In the genomic region with DNA sequence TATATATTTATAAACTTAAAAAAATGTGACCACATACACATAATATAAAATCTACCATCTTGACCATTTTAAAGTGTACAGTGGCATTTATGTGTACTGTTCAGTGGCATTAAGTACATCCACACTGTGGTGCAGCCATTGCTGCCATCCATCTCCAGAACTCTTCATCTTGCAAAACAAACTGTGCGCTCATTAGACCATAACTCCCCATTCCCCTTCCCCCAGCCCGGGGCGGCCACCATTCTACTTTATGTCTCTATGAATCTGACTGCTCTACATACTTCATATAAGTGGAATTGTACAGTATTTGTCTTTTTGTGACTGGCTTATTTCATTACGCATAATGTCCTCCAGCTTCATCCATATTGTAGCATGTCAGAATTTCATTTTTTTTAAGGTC, we compare ENCODE assay signal across 18 cellular contexts. TPM values are rescaled to one million over a fixed set of nuclear protein-coding genes. Genes with fewer than 3 reads are reported as not detected.
DNase-seq lines count a peak whose midpoint lies in the region; TF ChIP-seq lines count a peak whose summit lies in the region.
"Had no signal": no experiment of that assay in that cellular context is flagged by ENCODE, and none has a peak within 500 bp of the region (broad histone marks: within the 10 kb centered on the region; RNA-seq: fewer than 3 reads in every experiment).

No MANE protein-coding gene starts in this region.

- H3K36me3 Mint-ChIP-seq in osteocyte (ENCODE audit: unreplicated experiment) = no peaks in the 10 kb centered on the region
- H3K36me3 Mint-ChIP-seq: CD4-positive, CD25-positive, alpha-beta regulatory T cell; CD8-positive, alpha-beta T cell had no signal

- DNase-seq in NCI-H510A treated with DMSO at 0.1 percent for 48 hours (lab: John Stamatoyannopoulos, UW) = peak; percentile 5
- DNase-seq in NCI-H510A (lab: John Stamatoyannopoulos, UW) = no peak
- peak; percentile 20 for DNase-seq in NCI-H526 treated with DMSO at 0.1 percent for 48 hours (lab: John Stamatoyannopoulos, UW)
- peak; percentile 70 for DNase-seq in esophagus muscularis mucosa (ENCODE audit: extremely low spot score)
- DNase-seq in osteocyte (ENCODE audit: extremely low spot score, unreplicated experiment) = peak; percentile 67
- no peak for DNase-seq in hypothalamus (lab: John Stamatoyannopoulos, UW)
- no peak for DNase-seq in Karpas-422
- DNase-seq: Caco-2; CD4-positive, CD25-positive, alpha-beta regulatory T cell; CD8-positive, alpha-beta T cell; DMS153; DND-41 had no signal

- no peaks in the 10 kb centered on the region for H4K20me1 ChIP-seq in Karpas-422 (ENCODE audit: insufficient read depth, low read depth, low read length)
- H4K20me1 ChIP-seq: BLaER1 had no signal

- no peak for TF ChIP-seq POLR2A in esophagus muscularis mucosa (IDR thresholded peaks at IDR 0.05; ENCODE audit: low read depth)

- peaks cover 0 to 37% (median 0%) of the 10 kb centered on the region in 4 donors for H3K27me3 ChIP-seq in esophagus muscularis mucosa
- no peaks in the 10 kb centered on the region for H3K27me3 ChIP-seq in Karpas-422 (ENCODE audit: low read length)
- H3K27me3 ChIP-seq: BLaER1 had no signal

- TF ChIP-seq CTCF in esophagus muscularis mucosa (IDR thresholded peaks at IDR 0.05) (no peak), osteocyte (IDR thresholded peaks at IDR 0.05) (no peak)

- no peaks in the 10 kb centered on the region for H3K4me1 Mint-ChIP-seq in osteocyte (ENCODE audit: unreplicated experiment)
- H3K4me1 Mint-ChIP-seq: B cell; CD4-positive, CD25-positive, alpha-beta regulatory T cell had no signal

- H3K9ac ChIP-seq in Karpas-422 (ENCODE audit: low read length) = no peak overlapping the region
- H3K9ac ChIP-seq: BLaER1 had no signal

- intact Hi-C loops in esophagus muscularis mucosa (cut with DNase I) = no loop called here

- H3K27ac Mint-ChIP-seq in osteocyte (ENCODE audit: unreplicated experiment) = no peak overlapping the region
- H3K27ac Mint-ChIP-seq: B cell; CD4-positive, CD25-positive, alpha-beta regulatory T cell; CD8-positive, alpha-beta T cell; GM23338; H9 had no signal

- no peaks in the 10 kb centered on the region for H3K9me2 ChIP-seq in Karpas-422 (replicated peaks; ENCODE audit: insufficient read depth, low read length)

- no peak overlapping the region for H3K4me2 ChIP-seq in Karpas-422 (ENCODE audit: low read depth, low read length, poor library complexity, severe bottlenecking)
- H3K4me2 ChIP-seq: GM23338 had no signal

- H3K36me3 ChIP-seq in esophagus muscularis mucosa (no peaks in the 10 kb centered on the region), Karpas-422 (ENCODE audit: insufficient read depth, low read length) (no peaks in the 10 kb centered on the region)
- H3K36me3 ChIP-seq: BLaER1 had no signal

- H3K79me2 ChIP-seq in Karpas-422 (ENCODE audit: low read length) = no peaks in the 10 kb centered on the region

- H3K4me1 ChIP-seq in esophagus muscularis mucosa (no peaks in the 10 kb centered on the region), Karpas-422 (ENCODE audit: low read length) (no peaks in the 10 kb centered on the region)

- H3K4me3 ChIP-seq in esophagus muscularis mucosa = no peak overlapping the region
- no peak overlapping the region for H3K4me3 ChIP-seq in Karpas-422 (ENCODE audit: low read length)
- H3K4me3 ChIP-seq: BLaER1, GM23338 had no signal

- H3K9me3 ChIP-seq in esophagus muscularis mucosa = no peaks in the 10 kb centered on the region
- no peaks in the 10 kb centered on the region for H3K9me3 ChIP-seq in Karpas-422 (ENCODE audit: low read length)
- H3K9me3 ChIP-seq: BLaER1, Caco-2 had no signal

- H3K27ac ChIP-seq in esophagus muscularis mucosa (replicated peaks in 1 of 4) = no peak overlapping the region
- H3K27ac ChIP-seq in Karpas-422 (ENCODE audit: low read length) = no peak overlapping the region
- H3K27ac ChIP-seq: 22Rv1, C4-2B had no signal

- H3K4me3 Mint-ChIP-seq in osteocyte (ENCODE audit: unreplicated experiment) = no peak overlapping the region
- H3K4me3 Mint-ChIP-seq: B cell; CD4-positive, CD25-positive, alpha-beta regulatory T cell; CD8-positive, alpha-beta T cell; GM23338; H9 had no signal

- H3K27me3 Mint-ChIP-seq in osteocyte (ENCODE audit: unreplicated experiment) = peaks cover 62% of the 10 kb centered on the region

- 93% methylated on average over 4 of the region's 4 CpGs for WGBS in esophagus muscularis mucosa

- H3K9me3 Mint-ChIP-seq in osteocyte (ENCODE audit: unreplicated experiment) = no peaks in the 10 kb centered on the region
- H3K9me3 Mint-ChIP-seq: CD4-positive, CD25-positive, alpha-beta regulatory T cell; CD8-positive, alpha-beta T cell; GM23338; H9 had no signal

- no peak for TF ChIP-seq EP300 in esophagus muscularis mucosa (IDR thresholded peaks at IDR 0.05)

- no peak overlapping the region for H2AFZ ChIP-seq in Karpas-422 (ENCODE audit: low read length)
- H2AFZ ChIP-seq: GM23338 had no signal

RNA-seq across cellular contexts. Expression of a gene that starts 47.8 kb away (rescaled TPM):
- total RNA-seq in esophagus muscularis mucosa = under 1 TPM; 0.33 to 0.80 (median 0.56) TPM
- total RNA-seq in osteocyte = 0.18 and 0.24 TPM in 2 replicates
- not detected in 2 replicates for total RNA-seq in Karpas-422 (2014; rRNA removed; shearing (Covaris generic); ENCODE audit: low replicate concordance)
- total RNA-seq: B cell; CD4-positive, CD25-positive, alpha-beta regulatory T cell; CD8-positive, alpha-beta T cell; GM23338; H9 had no signal

RNA-seq across cellular contexts. Expression of a gene that starts 51.4 kb away (rescaled TPM):
- 10 to 100 TPM; 11.1 to 15.0 (median 14.0) TPM for total RNA-seq in esophagus muscularis mucosa
- 9.5 and 12.9 TPM in 2 replicates for total RNA-seq in osteocyte
- total RNA-seq in Karpas-422 (2014; rRNA removed; shearing (Covaris generic); ENCODE audit: low replicate concordance) = 38.8 and 57.0 TPM in 2 replicates

Comparison
In these comparisons a context has a peak if more than half of its experiments do, and no peak if none do; other contexts are left out.
1. DNase-seq: peak in NCI-H510A treated with DMSO at 0.1 percent for 48 hours (single experiment), NCI-H526 treated with DMSO at 0.1 percent for 48 hours (single experiment), esophagus muscularis mucosa (single experiment) and osteocyte (single experiment); none in NCI-H510A (single experiment), hypothalamus (0 of 51) and Karpas-422 (single experiment).